Comparison of ENCODE assay signal across 16 cellular contexts in the genomic region with DNA sequence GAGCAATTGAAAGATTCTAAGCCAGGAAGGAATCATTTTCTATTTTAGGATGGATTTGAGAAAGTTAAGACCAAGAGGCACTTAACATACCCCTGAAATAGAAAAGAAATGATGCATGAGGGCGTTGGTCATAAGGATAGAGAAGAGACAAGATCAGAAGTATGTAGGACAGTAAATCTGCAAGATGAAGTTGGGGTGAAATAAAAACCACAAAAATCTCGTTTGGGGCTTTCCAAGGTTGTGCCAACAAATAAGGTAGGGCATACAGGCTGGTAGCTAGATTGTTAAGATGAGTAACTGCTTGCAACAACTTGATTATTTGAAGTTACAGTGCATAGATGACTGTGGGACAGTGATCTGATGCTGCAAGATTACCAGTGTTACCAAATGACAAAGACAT. TPM values are rescaled to one million over a fixed set of nuclear protein-coding genes. Genes with fewer than 3 reads are reported as not detected.
DNase-seq lines count a peak whose midpoint lies in the region; ATAC-seq, FAIRE-seq and TF ChIP-seq lines count a peak whose summit lies in the region.
"Had no signal": no experiment of that assay in that cellular context is flagged by ENCODE, and none has a peak within 500 bp of the region (broad histone marks: within the 10 kb centered on the region; RNA-seq: fewer than 3 reads in every experiment).

No MANE protein-coding gene starts in this region.

- DNase-seq in T-helper 17 cell, result no peak
- no peak for DNase-seq in keratinocyte (ENCODE audit: low read depth, low spot score)
- no peak for DNase-seq in GDM1 (lab: John Stamatoyannopoulos, UW)
- no peak for DNase-seq in HAP-1 (ENCODE audit: low spot score in 2 of 2)
- DNase-seq: midbrain, NCI-H1417 treated with DMSO at 0.1 percent for 48 hours, NCI-H69, retina, SHP77 had no signal

- no peaks in the 10 kb centered on the region for H3K9me3 ChIP-seq in BLaER1 treated with 17β-estradiol and CSF1 and Interleukin-3, amounts not matched to agents 10 nM and 100 nM (replicated peaks in 1 of 11)
- H3K9me3 ChIP-seq in DOHH2 (ENCODE audit: control insufficient read depth, insufficient read depth, low read length) (no peaks in the 10 kb centered on the region), T-helper 17 cell (ENCODE audit: control insufficient read depth, low read length, poor library complexity, severe bottlenecking) (no peaks in the 10 kb centered on the region), keratinocyte (ENCODE audit: control insufficient read depth, low read depth, low read length) (no peaks in the 10 kb centered on the region), HAP-1 (no peaks in the 10 kb centered on the region)
- H3K9me3 ChIP-seq: esophagus muscularis mucosa, thoracic aorta had no signal

- peaks cover 2% of the 10 kb centered on the region for H3K36me3 Mint-ChIP-seq in T-helper 17 cell (ENCODE audit: low read depth)

- no peaks in the 10 kb centered on the region for H3K9me2 ChIP-seq in DOHH2 (replicated peaks; ENCODE audit: control insufficient read depth, low read length)

- peak overlapping the region in 6 of 11 experiments; percentile 2 to 93 (median 86); a peak in 5 of 22 replicates for H3K4me2 ChIP-seq in BLaER1 treated with 17β-estradiol and CSF1 and Interleukin-3, amounts not matched to agents 10 nM and 100 nM
- H3K4me2 ChIP-seq in DOHH2 (ENCODE audit: low read length) (peak overlapping the region; percentile 97), keratinocyte (ENCODE audit: control insufficient read depth, extremely low read depth, insufficient read depth, low read depth, low read length) (peak overlapping the region; percentile 9)

- H3K27me3 Mint-ChIP-seq in T-helper 17 cell, result no peaks in the 10 kb centered on the region

- H3K9me1 ChIP-seq in keratinocyte (ENCODE audit: control insufficient read depth, extremely low read depth, insufficient read depth, low read length), result no peaks in the 10 kb centered on the region

- in situ Hi-C loops in HAP-1 (cut with MboI; ENCODE audit: low sequenced_read_pairs), result no loop called here

- ATAC-seq in T-helper 17 cell (peak; percentile 46), HG03196 (IDR thresholded peaks at IDR 0.05; ENCODE audit: unreplicated experiment) (no peak), HG03108 (IDR thresholded peaks at IDR 0.05; ENCODE audit: unreplicated experiment) (no peak)

- H4K20me1 ChIP-seq in BLaER1 treated with 17β-estradiol and CSF1 and Interleukin-3, amounts not matched to agents 10 nM and 100 nM, result peaks cover 5 to 12% (median 11%) of the 10 kb centered on the region in 11 experiments; a peak in 21 of 22 replicates
- H4K20me1 ChIP-seq in DOHH2 (ENCODE audit: control insufficient read depth, insufficient read depth, low read depth, low read length) (peaks cover 10% of the 10 kb centered on the region), keratinocyte (ENCODE audit: control insufficient read depth, extremely low read depth, insufficient read depth, low read length) (no peaks in the 10 kb centered on the region)

- FAIRE-seq in keratinocyte (lab: Jason Lieb, UNC), result no peak
- FAIRE-seq: D721Med had no signal

- TF ChIP-seq CTCF in DOHH2 (IDR thresholded peaks at IDR 0.05; ENCODE audit: low read depth, low read length, poor library complexity, severe bottlenecking) (no peak), keratinocyte (optimal IDR thresholded peaks at IDR 0.05 in 1 of 3, IDR thresholded peaks at IDR 0.05 in 1 of 3, conservative IDR thresholded peaks at IDR 0.05 in 1 of 3; ENCODE audit: extremely low read depth in 1 of 3, insufficient read depth in 2 of 3, low read length in 3 of 3) (no peak)

- dilution Hi-C loops in keratinocyte (cut with MboI; ENCODE audit: extremely low pct_ligation_motif_present, low sequenced_read_pairs), result no loop called here

- H3K27me3 ChIP-seq in BLaER1 treated with 17β-estradiol and CSF1 and Interleukin-3, amounts not matched to agents 10 nM and 100 nM, result no peaks in the 10 kb centered on the region
- H3K27me3 ChIP-seq in DOHH2 (ENCODE audit: control insufficient read depth, low read length) (no peaks in the 10 kb centered on the region), keratinocyte (ENCODE audit: control insufficient read depth, extremely low read depth, insufficient read depth, low read length) (no peaks in the 10 kb centered on the region), HAP-1 (ENCODE audit: low read depth) (no peaks in the 10 kb centered on the region)
- H3K27me3 ChIP-seq: esophagus muscularis mucosa had no signal

- H3F3A ChIP-seq in DOHH2 (ENCODE audit: control insufficient read depth, insufficient read depth), result peaks cover 57% of the 10 kb centered on the region

- H3K27ac ChIP-seq in BLaER1 treated with 17β-estradiol and CSF1 and Interleukin-3, amounts not matched to agents 10 nM and 100 nM, result no peak overlapping the region
- H3K27ac ChIP-seq in DOHH2 (ENCODE audit: low read depth, low read length) (peak overlapping the region; percentile 96), keratinocyte (ENCODE audit: control insufficient read depth, insufficient read depth, low read length) (peak overlapping the region; percentile 26)
- H3K27ac ChIP-seq: thoracic aorta had no signal

- H3K79me2 ChIP-seq in DOHH2 (ENCODE audit: control insufficient read depth, low read length) (peaks cover 49% of the 10 kb centered on the region), keratinocyte (ENCODE audit: control insufficient read depth, insufficient read depth, low read length) (peaks cover 12% of the 10 kb centered on the region)

- H3K4me1 Mint-ChIP-seq in T-helper 17 cell, result peaks cover 25% of the 10 kb centered on the region

- H3K36me3 ChIP-seq in BLaER1 treated with 17β-estradiol and CSF1 and Interleukin-3, amounts not matched to agents 10 nM and 100 nM, result peaks cover 5 to 11% (median 8%) of the 10 kb centered on the region in 11 experiments; a peak in 21 of 22 replicates
- peaks cover 25% of the 10 kb centered on the region for H3K36me3 ChIP-seq in DOHH2 (ENCODE audit: control insufficient read depth, low read length)
- H3K36me3 ChIP-seq in keratinocyte (ENCODE audit: control insufficient read depth in 2 of 2, extremely low read depth in 1 of 2, insufficient read depth in 2 of 2, low read length in 2 of 2), result no peaks in the 10 kb centered on the region
- peaks cover 11% of the 10 kb centered on the region for H3K36me3 ChIP-seq in HAP-1 (replicated peaks)
- H3K36me3 ChIP-seq: thoracic aorta had no signal

- no peak overlapping the region for H3K4me3 ChIP-seq in BLaER1 treated with 17β-estradiol and CSF1 and Interleukin-3, amounts not matched to agents 10 nM and 100 nM
- H3K4me3 ChIP-seq in DOHH2 (ENCODE audit: low read length) (peak overlapping the region; percentile 75), keratinocyte (ENCODE audit: control insufficient read depth in 2 of 3, extremely low read depth in 1 of 3, insufficient read depth in 2 of 3, low read depth in 1 of 3, low read length in 3 of 3) (no peak overlapping the region), HAP-1 (no peak overlapping the region)
- H3K4me3 ChIP-seq: esophagus muscularis mucosa, thoracic aorta had no signal

- no peak overlapping the region for H3K9ac ChIP-seq in BLaER1 treated with 17β-estradiol and CSF1 and Interleukin-3, amounts not matched to agents 10 nM and 100 nM
- no peak overlapping the region for H3K9ac ChIP-seq in keratinocyte (ENCODE audit: control insufficient read depth, extremely low read depth, insufficient read depth, low read length)

- H3K4me1 ChIP-seq in BLaER1 treated with 17β-estradiol and CSF1 and Interleukin-3, amounts not matched to agents 10 nM and 100 nM, result peaks cover 28 to 47% (median 45%) of the 10 kb centered on the region in 10 experiments
- H3K4me1 ChIP-seq in DOHH2 (ENCODE audit: control insufficient read depth, low read length) (peaks cover 80% of the 10 kb centered on the region), keratinocyte (ENCODE audit: control insufficient read depth, extremely low read depth, insufficient read depth, low read length) (peaks cover 42% of the 10 kb centered on the region), HAP-1 (peaks cover 5% of the 10 kb centered on the region)

- no peak overlapping the region for H2AFZ ChIP-seq in keratinocyte (ENCODE audit: control insufficient read depth, low read length)

- H3K4me3 Mint-ChIP-seq in T-helper 17 cell, result peak overlapping the region; percentile 62

- H3K27ac Mint-ChIP-seq in T-helper 17 cell, result peak overlapping the region; percentile 91

RNA-seq across cellular contexts. Expression of a gene that starts 2.6 kb away (rescaled TPM):
- total RNA-seq in T-helper 17 cell, result 10 to 100 TPM; 71.9 to 81.6 TPM
- 8.2 to 15.1 TPM (median 11.3 TPM) in 3 replicates for polyA plus RNA-seq in keratinocyte
- polyA plus RNA-seq in keratinocyte (2011; ENCODE audit: low read depth), result 30.8 TPM
- polyA plus RNA-seq in keratinocyte (2011; cell fraction: cytosol; rRNA removed), result 6.8 and 11.0 TPM in 2 replicates
- 13.7 and 23.3 TPM in 2 replicates for polyA plus RNA-seq in keratinocyte (2011; cell fraction: nucleus; rRNA removed)
- 8.3 and 20.5 TPM in 2 replicates for polyA plus RNA-seq in keratinocyte (2012; ENCODE audit: low replicate concordance)
- 14.8 to 87.2 TPM (median 38.5 TPM) in 3 replicates for polyA minus RNA-seq in keratinocyte
- 15.9 TPM for polyA minus RNA-seq in keratinocyte (2011; cell fraction: cytosol; rRNA and poly(A)+ RNA removed)
- polyA minus RNA-seq in keratinocyte (2011; cell fraction: nucleus; rRNA and poly(A)+ RNA removed), result 49.0 and 84.9 TPM in 2 replicates

RNA-seq across cellular contexts. Expression of a gene that starts 32.8 kb away (rescaled TPM):
- 100 to 1,000 TPM; 183 to 231 TPM for total RNA-seq in T-helper 17 cell
- 110 to 245 TPM (median 142 TPM) in 3 replicates for polyA plus RNA-seq in keratinocyte
- polyA plus RNA-seq in keratinocyte (2011; ENCODE audit: low read depth), result 89.4 TPM
- 146 and 208 TPM in 2 replicates for polyA plus RNA-seq in keratinocyte (2011; cell fraction: cytosol; rRNA removed)
- polyA plus RNA-seq in keratinocyte (2011; cell fraction: nucleus; rRNA removed), result 80.9 and 133 TPM in 2 replicates
- polyA plus RNA-seq in keratinocyte (2012; ENCODE audit: low replicate concordance), result 167 and 266 TPM in 2 replicates
- polyA minus RNA-seq in keratinocyte, result 13.2 to 72.1 TPM (median 20.4 TPM) in 3 replicates
- 154 TPM for polyA minus RNA-seq in keratinocyte (2011; cell fraction: cytosol; rRNA and poly(A)+ RNA removed)
- 16.4 and 24.3 TPM in 2 replicates for polyA minus RNA-seq in keratinocyte (2011; cell fraction: nucleus; rRNA and poly(A)+ RNA removed)

Comparison
In these comparisons a context has a peak if more than half of its experiments do, and no peak if none do; other contexts are left out.
1. H3K27ac ChIP-seq: peak in DOHH2 (single experiment) and keratinocyte (single experiment); none in BLaER1 treated with 17β-estradiol and CSF1 and Interleukin-3, amounts not matched to agents 10 nM and 100 nM (0 of 11).
2. H3K4me2 ChIP-seq: peak in every context shown above with its lines; median percentile 97 in DOHH2; 86 in BLaER1 treated with 17β-estradiol and CSF1 and Interleukin-3, amounts not matched to agents 10 nM and 100 nM; 9 in keratinocyte.